ENCODE assay signal across 12 cellular contexts in the genomic region with DNA sequence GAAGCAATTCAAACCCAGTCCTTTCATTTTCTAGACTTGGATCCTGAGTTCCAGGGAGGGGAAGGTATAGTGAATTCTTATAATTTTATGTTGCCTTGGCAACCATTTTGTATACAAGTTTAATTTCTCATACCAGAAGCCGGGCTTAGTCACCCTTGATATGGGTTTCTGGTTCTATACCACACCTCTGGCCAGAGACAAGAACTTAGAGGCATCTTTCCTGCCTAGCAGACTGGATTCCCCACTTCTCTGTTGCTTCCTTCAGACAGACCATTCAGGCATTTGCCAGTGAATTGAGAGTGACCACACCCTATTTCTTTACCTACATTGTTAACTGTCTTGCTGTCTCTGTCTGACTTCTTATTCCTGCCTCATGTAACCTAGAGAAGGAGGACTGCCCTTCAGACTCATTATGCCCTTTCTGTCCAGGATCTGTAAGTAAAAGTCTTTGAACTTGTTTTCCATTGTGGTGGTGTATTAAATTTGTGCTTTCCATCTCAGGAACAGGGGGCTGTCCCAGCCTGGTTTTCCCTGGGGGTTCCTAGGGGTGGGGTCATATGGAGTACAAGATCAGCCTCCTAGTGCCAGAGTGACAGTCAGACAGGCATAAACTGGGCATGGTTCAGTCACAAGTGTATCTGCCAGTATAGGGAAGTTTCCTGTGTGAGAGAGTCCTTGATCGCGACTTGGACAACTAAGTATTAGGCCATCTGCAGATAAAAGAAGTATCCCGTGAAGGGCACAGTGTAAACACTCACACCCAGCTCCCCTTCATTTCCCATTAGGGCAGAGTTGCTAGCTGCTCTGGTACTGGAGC. TPM values are rescaled to one million over a fixed set of nuclear protein-coding genes. Genes with fewer than 3 reads are reported as not detected.
DNase-seq lines count a peak whose midpoint lies in the region; ATAC-seq and TF ChIP-seq lines count a peak whose summit lies in the region.
"Had no signal": no experiment of that assay in that cellular context is flagged by ENCODE, and none has a peak within 500 bp of the region (broad histone marks: within the 10 kb centered on the region; RNA-seq: fewer than 3 reads in every experiment).

No MANE protein-coding gene starts in this region.

- H3K4me3 ChIP-seq in OCI-LY7 (ENCODE audit: low read depth, low read length, poor library complexity, severe bottlenecking): no peak overlapping the region

- H4K20me1 ChIP-seq in OCI-LY7 (ENCODE audit: insufficient read depth, low read length): no peaks in the 10 kb centered on the region

- H3K4me1 ChIP-seq in OCI-LY7 (ENCODE audit: insufficient read depth, low read length, poor library complexity, severe bottlenecking): peaks cover 70% of the 10 kb centered on the region

- POLR2A ChIA-PET in OCI-LY7 (lab: Charles Lee): interaction anchor here (0.6 to 1.1 kb wide), 2 partner anchors 18 to 118 kb away, joined by 3 read pairs; no protein-coding TSS in a partner anchor

- no peak overlapping the region for H3K27ac ChIP-seq in OCI-LY7 (ENCODE audit: low read depth, low read length, poor library complexity, severe bottlenecking)

- peaks cover 56% of the 10 kb centered on the region for H3K4me1 Mint-ChIP-seq in activated naive CD8-positive, alpha-beta T cell treated with anti-CD3 and anti-CD28 coated beads for 36 hours
- no peaks in the 10 kb centered on the region for H3K4me1 Mint-ChIP-seq in endothelial cell (ENCODE audit: unreplicated experiment)

- TF ChIP-seq CTCF in OCI-LY7 (conservative IDR thresholded peaks at IDR 0.05; ENCODE audit: low read length) (no peak), endothelial cell (IDR thresholded peaks at IDR 0.05; ENCODE audit: unreplicated experiment) (no peak)

- peak; percentile 59 for DNase-seq in EL
- DNase-seq in OCI-LY7 (ENCODE audit: low spot score): peak; percentile 41
- DNase-seq in activated naive CD8-positive, alpha-beta T cell treated with anti-CD3 and anti-CD28 coated beads for 36 hours: peak; percentile 29
- DNase-seq in lung microvascular endothelial cell (ENCODE audit: low read depth in 2 of 2): peak; percentile 21 to 79
- no peak for DNase-seq in NOMO-1 (lab: John Stamatoyannopoulos, UW; ENCODE audit: unreplicated experiment in 2 of 2)
- no peak for DNase-seq in endothelial cell (ENCODE audit: low spot score)
- DNase-seq in activated CD8-positive, alpha-beta memory T cell treated with anti-CD3 and anti-CD28 coated beads for 24 hours: no peak
- DNase-seq: DMS79, H9, heart right ventricle, NCI-H1092 had no signal

- H3K4me3 Mint-ChIP-seq in activated naive CD8-positive, alpha-beta T cell treated with anti-CD3 and anti-CD28 coated beads for 36 hours: peak overlapping the region; percentile 19
- H3K4me3 Mint-ChIP-seq in endothelial cell (ENCODE audit: unreplicated experiment): no peak overlapping the region
- H3K4me3 Mint-ChIP-seq: H9 had no signal

- H3K27ac Mint-ChIP-seq in activated naive CD8-positive, alpha-beta T cell treated with anti-CD3 and anti-CD28 coated beads for 36 hours: peak overlapping the region; percentile 80
- no peak overlapping the region for H3K27ac Mint-ChIP-seq in endothelial cell (ENCODE audit: unreplicated experiment)
- H3K27ac Mint-ChIP-seq: H9 had no signal

- H3K79me2 ChIP-seq in OCI-LY7 (ENCODE audit: insufficient read depth, low read depth, low read length): peaks cover 11% of the 10 kb centered on the region; the same call in 1 of the 2 replicates

- H2AFZ ChIP-seq in OCI-LY7 (ENCODE audit: low read length): no peak overlapping the region

- no peaks in the 10 kb centered on the region for H3K9me2 ChIP-seq in OCI-LY7 (ENCODE audit: insufficient read depth, low read length)

- H3K27me3 Mint-ChIP-seq in activated naive CD8-positive, alpha-beta T cell treated with anti-CD3 and anti-CD28 coated beads for 36 hours: no peaks in the 10 kb centered on the region
- H3K27me3 Mint-ChIP-seq in endothelial cell (ENCODE audit: unreplicated experiment): no peaks in the 10 kb centered on the region

- ATAC-seq in HG03025 (IDR thresholded peaks at IDR 0.05; ENCODE audit: low FRiP score, unreplicated experiment): no peak
- ATAC-seq: heart right ventricle had no signal

- peaks cover 5% of the 10 kb centered on the region for H3K9me3 Mint-ChIP-seq in activated naive CD8-positive, alpha-beta T cell treated with anti-CD3 and anti-CD28 coated beads for 36 hours
- no peaks in the 10 kb centered on the region for H3K9me3 Mint-ChIP-seq in endothelial cell (ENCODE audit: unreplicated experiment)
- H3K9me3 Mint-ChIP-seq: H9 had no signal

- peaks cover 70% of the 10 kb centered on the region for H3K36me3 Mint-ChIP-seq in activated naive CD8-positive, alpha-beta T cell treated with anti-CD3 and anti-CD28 coated beads for 36 hours
- H3K36me3 Mint-ChIP-seq in endothelial cell (ENCODE audit: low read depth, unreplicated experiment): no peaks in the 10 kb centered on the region

- intact Hi-C loops in OCI-LY7 (cut with micrococcal nuclease; ENCODE audit: unreplicated experiment): no loop called here

- BruUV-seq in OCI-LY7 (replicated peaks; lab: Mats Ljungman, UMichigan): no TSS peak

- H3K4me2 ChIP-seq in OCI-LY7 (ENCODE audit: low read length): peak overlapping the region; percentile 27

- CTCF ChIA-PET in OCI-LY7 (lab: Charles Lee; ENCODE audit: unreplicated experiment): no interaction called here

- no peaks in the 10 kb centered on the region for H3K9me3 ChIP-seq in OCI-LY7 (ENCODE audit: low read length)
- H3K9me3 ChIP-seq: heart right ventricle had no signal

- peaks cover 76% of the 10 kb centered on the region for H3K36me3 ChIP-seq in OCI-LY7 (ENCODE audit: insufficient read depth, low read length)

RNA-seq across cellular contexts. Expression of gene TNFSF8, which starts 27.4 kb away (rescaled TPM):
- 27.7 and 28.4 TPM in 2 replicates for total RNA-seq in OCI-LY7 (2014; rRNA removed; shearing (Covaris generic))
- total RNA-seq in OCI-LY7 (2022) (50.3 and 53.1 TPM in 2 replicates), lung microvascular endothelial cell (not detected in 2 replicates), endothelial cell (ENCODE audit: unreplicated experiment) (not detected)
- total RNA-seq in activated naive CD8-positive, alpha-beta T cell treated with anti-CD3 and anti-CD28 coated beads for 36 hours: 10 to 100 TPM; 57.3 to 59.9 TPM
- total RNA-seq: H9 had no signal

Comparison
In these comparisons a context has a peak if more than half of its experiments do, and no peak if none do; other contexts are left out.
1. DNase-seq: peak in EL (single experiment), OCI-LY7 (single experiment), activated naive CD8-positive, alpha-beta T cell treated with anti-CD3 and anti-CD28 coated beads for 36 hours (single experiment) and lung microvascular endothelial cell (2 of 2); none in NOMO-1 (0 of 2), endothelial cell (single experiment) and activated CD8-positive, alpha-beta memory T cell treated with anti-CD3 and anti-CD28 coated beads for 24 hours (single experiment).
2. RNA of gene TNFSF8, which starts 27.4 kb away (total RNA-seq): 57.3 to 59.9 TPM in activated naive CD8-positive, alpha-beta T cell treated with anti-CD3 and anti-CD28 coated beads for 36 hours and 27.7 to 53.1 TPM in OCI-LY7; not detected in lung microvascular endothelial cell and not detected in endothelial cell (single experiment); every median in the first group is over 10 times any median in the second.